1 cellular context compared by ENCODE assay signal in the genomic region with DNA sequence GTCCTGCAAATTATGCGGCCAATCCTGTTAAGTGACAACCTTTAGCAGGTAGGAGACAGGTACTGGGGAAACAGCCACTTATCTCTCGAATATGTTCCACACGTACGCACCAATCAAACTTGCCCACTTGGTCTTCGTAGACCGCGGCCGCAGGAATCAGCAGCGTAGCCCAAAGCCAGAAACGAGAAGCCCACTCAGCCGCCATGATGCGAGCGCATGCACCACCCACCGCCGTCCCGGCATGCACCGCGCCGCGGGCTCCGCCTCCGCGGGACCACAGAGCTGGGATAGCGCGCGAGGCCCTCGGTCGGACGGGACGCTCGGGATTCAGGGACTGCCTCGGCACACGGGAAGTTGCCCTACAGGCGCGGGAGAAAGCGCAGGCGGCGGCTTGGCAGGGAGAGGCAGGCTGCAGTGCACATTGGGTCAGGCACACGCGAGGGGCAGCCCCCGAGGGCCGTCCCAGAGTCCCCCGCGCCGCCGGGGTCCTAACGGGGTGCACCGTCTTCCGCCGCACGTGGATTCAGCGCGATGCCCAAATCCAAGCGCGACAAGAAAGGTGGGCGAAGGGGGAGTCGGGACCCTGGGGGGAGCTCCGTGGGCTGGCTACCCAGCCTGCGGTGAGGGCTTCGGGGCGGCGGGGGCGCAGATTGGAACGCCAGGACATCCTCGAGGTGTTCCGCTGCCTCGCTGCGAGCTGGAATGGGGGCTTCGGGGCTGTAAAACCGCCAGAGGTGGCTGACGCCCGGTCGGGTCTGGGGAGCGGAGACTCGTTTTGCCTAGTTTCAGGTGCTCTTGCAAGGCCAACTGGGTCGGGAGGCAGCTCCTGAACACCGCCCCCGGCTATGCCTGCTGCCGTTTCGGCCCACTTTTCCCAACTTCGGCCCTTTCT.
TF ChIP-seq lines count a peak whose summit lies in the region.

EMC1 (minus strand) TSS at position 220 of the 892 bp plus-strand sequence; CDS start at position 205, 15 bp downstream.
MRTO4 (plus strand) TSS at position 501 of the 892 bp plus-strand sequence; CDS start at position 532, 31 bp downstream.

TF ChIP-seq in HEK293, 187 proteins besides CTCF, POLR2A, EP300 and RAD21 (continued from another document and continues in another):
- TF ChIP-seq, protein P1, sequence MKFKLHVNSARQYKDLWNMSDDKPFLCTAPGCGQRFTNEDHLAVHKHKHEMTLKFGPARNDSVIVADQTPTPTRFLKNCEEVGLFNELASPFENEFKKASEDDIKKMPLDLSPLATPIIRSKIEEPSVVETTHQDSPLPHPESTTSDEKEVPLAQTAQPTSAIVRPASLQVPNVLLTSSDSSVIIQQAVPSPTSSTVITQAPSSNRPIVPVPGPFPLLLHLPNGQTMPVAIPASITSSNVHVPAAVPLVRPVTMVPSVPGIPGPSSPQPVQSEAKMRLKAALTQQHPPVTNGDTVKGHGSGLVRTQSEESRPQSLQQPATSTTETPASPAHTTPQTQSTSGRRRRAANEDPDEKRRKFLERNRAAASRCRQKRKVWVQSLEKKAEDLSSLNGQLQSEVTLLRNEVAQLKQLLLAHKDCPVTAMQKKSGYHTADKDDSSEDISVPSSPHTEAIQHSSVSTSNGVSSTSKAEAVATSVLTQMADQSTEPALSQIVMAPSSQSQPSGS (tag by site-specific recombination; IDR thresholded peaks at IDR 0.05; ENCODE audit: low read depth), result no peak
- TF ChIP-seq ZNF830 (tag by site-specific recombination; IDR thresholded peaks at IDR 0.05; ENCODE audit: low read depth) (no peak), ZNF677 (tag by site-specific recombination; IDR thresholded peaks at IDR 0.05) (no peak), ZFHX2 (tag by site-specific recombination; conservative IDR thresholded peaks at IDR 0.05) (peak; percentile 95), HOXA7 (CRISPR knock-in tag; IDR thresholded peaks at IDR 0.05; ENCODE audit: borderline replicate concordance) (no peak), SP3 (tag by site-specific recombination; IDR thresholded peaks at IDR 0.05) (peak; percentile 91), ZNF561 (tag by site-specific recombination; IDR thresholded peaks at IDR 0.05; ENCODE audit: borderline replicate concordance) (0 out of 2 replicates have a peak, but pooled peaks have one; percentile 53), ZBTB8A (tag by site-specific recombination; IDR thresholded peaks at IDR 0.05) (peak; percentile 67), ZNF626 (tag by site-specific recombination; IDR thresholded peaks at IDR 0.05) (no peak), KLF1 (tag by site-specific recombination; IDR thresholded peaks at IDR 0.05) (no peak), PRDM10 (tag by site-specific recombination; IDR thresholded peaks at IDR 0.05) (peak; percentile 61), ZNF302 (tag by site-specific recombination; IDR thresholded peaks at IDR 0.05; ENCODE audit: low read depth) (no peak), ZNF341 (tag by site-specific recombination; IDR thresholded peaks at IDR 0.05; ENCODE audit: low read depth) (no peak), ZNF394 (tag by site-specific recombination; IDR thresholded peaks at IDR 0.05; ENCODE audit: borderline replicate concordance) (peak; percentile 69; the same call in 1 of the 2 replicates), ZNF416 (tag by site-specific recombination; IDR thresholded peaks at IDR 0.05) (no peak), ZNF621 (tag by site-specific recombination; IDR thresholded peaks at IDR 0.05) (no peak), ZBTB20 (tag by site-specific recombination; IDR thresholded peaks at IDR 0.05) (peak; percentile 16; the same call in 1 of the 2 replicates), ZNF202 (tag by site-specific recombination; IDR thresholded peaks at IDR 0.05; ENCODE audit: borderline replicate concordance) (no peak), ZNF530 (tag by site-specific recombination; IDR thresholded peaks at IDR 0.05; ENCODE audit: low read depth) (no peak), ZNF19 (tag by site-specific recombination; IDR thresholded peaks at IDR 0.05; ENCODE audit: low read depth) (no peak), GLIS1 (tag by site-specific recombination; IDR thresholded peaks at IDR 0.05) (peak; percentile 55; the same call in 1 of the 2 replicates), ZNF157 (tag by site-specific recombination; IDR thresholded peaks at IDR 0.05) (no peak), ZNF837 (tag by site-specific recombination; IDR thresholded peaks at IDR 0.05) (no peak), TCF7L2 (IDR thresholded peaks at IDR 0.05; ENCODE audit: borderline replicate concordance, low read depth, low read length) (no peak), PRDM2 (tag by site-specific recombination; IDR thresholded peaks at IDR 0.05; ENCODE audit: borderline replicate concordance) (no peak), GLIS2 (tag by site-specific recombination; IDR thresholded peaks at IDR 0.05) (peak; percentile 53), ZNF132 (tag by site-specific recombination; IDR thresholded peaks at IDR 0.05; ENCODE audit: borderline replicate concordance) (no peak), ZNF324 (tag by site-specific recombination; IDR thresholded peaks at IDR 0.05) (peak; percentile 94), ZNF16 (tag by site-specific recombination; IDR thresholded peaks at IDR 0.05; ENCODE audit: low read depth) (no peak), ZSCAN16 (tag by site-specific recombination; IDR thresholded peaks at IDR 0.05) (no peak), ZNF792 (tag by site-specific recombination; IDR thresholded peaks at IDR 0.05) (no peak), ZNF473 (tag by site-specific recombination; IDR thresholded peaks at IDR 0.05) (no peak), SP2 (tag by site-specific recombination; IDR thresholded peaks at IDR 0.05) (peak; percentile 83), ZNF223 (tag by site-specific recombination; IDR thresholded peaks at IDR 0.05) (no peak), ZNF433 (tag by site-specific recombination; IDR thresholded peaks at IDR 0.05; ENCODE audit: low read depth) (no peak), ZFP3 (tag by site-specific recombination; IDR thresholded peaks at IDR 0.05; ENCODE audit: low read depth) (no peak), ZNF558 (tag by site-specific recombination; IDR thresholded peaks at IDR 0.05) (no peak), ZNF571 (tag by site-specific recombination; IDR thresholded peaks at IDR 0.05) (no peak), ZFP69B (tag by site-specific recombination; IDR thresholded peaks at IDR 0.05) (peak; percentile 82), GLI2 (tag by site-specific recombination; IDR thresholded peaks at IDR 0.05; ENCODE audit: borderline replicate concordance, low read depth) (no peak), TRIM28 (IDR thresholded peaks at IDR 0.05; ENCODE audit: borderline replicate concordance, low read length) (no peak)
- TF ChIP-seq, protein P2, sequence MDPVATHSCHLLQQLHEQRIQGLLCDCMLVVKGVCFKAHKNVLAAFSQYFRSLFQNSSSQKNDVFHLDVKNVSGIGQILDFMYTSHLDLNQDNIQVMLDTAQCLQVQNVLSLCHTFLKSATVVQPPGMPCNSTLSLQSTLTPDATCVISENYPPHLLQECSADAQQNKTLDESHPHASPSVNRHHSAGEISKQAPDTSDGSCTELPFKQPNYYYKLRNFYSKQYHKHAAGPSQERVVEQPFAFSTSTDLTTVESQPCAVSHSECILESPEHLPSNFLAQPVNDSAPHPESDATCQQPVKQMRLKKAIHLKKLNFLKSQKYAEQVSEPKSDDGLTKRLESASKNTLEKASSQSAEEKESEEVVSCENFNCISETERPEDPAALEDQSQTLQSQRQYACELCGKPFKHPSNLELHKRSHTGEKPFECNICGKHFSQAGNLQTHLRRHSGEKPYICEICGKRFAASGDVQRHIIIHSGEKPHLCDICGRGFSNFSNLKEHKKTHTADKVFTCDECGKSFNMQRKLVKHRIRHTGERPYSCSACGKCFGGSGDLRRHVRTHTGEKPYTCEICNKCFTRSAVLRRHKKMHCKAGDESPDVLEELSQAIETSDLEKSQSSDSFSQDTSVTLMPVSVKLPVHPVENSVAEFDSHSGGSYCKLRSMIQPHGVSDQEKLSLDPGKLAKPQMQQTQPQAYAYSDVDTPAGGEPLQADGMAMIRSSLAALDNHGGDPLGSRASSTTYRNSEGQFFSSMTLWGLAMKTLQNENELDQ (tag by site-specific recombination; IDR thresholded peaks at IDR 0.05; ENCODE audit: low read depth), result no peak
- TF ChIP-seq, protein P3, sequence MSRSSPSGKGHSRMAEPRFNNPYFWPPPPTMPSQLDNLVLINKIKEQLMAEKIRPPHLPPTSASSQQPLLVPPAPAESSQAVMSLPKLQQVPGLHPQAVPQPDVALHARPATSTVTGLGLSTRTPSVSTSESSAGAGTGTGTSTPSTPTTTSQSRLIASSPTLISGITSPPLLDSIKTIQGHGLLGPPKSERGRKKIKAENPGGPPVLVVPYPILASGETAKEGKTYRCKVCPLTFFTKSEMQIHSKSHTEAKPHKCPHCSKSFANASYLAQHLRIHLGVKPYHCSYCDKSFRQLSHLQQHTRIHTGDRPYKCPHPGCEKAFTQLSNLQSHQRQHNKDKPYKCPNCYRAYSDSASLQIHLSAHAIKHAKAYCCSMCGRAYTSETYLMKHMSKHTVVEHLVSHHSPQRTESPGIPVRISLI (tag by site-specific recombination; IDR thresholded peaks at IDR 0.05), result no peak
